Comparison of ENCODE assay signal across 8 cellular contexts in the genomic region with DNA sequence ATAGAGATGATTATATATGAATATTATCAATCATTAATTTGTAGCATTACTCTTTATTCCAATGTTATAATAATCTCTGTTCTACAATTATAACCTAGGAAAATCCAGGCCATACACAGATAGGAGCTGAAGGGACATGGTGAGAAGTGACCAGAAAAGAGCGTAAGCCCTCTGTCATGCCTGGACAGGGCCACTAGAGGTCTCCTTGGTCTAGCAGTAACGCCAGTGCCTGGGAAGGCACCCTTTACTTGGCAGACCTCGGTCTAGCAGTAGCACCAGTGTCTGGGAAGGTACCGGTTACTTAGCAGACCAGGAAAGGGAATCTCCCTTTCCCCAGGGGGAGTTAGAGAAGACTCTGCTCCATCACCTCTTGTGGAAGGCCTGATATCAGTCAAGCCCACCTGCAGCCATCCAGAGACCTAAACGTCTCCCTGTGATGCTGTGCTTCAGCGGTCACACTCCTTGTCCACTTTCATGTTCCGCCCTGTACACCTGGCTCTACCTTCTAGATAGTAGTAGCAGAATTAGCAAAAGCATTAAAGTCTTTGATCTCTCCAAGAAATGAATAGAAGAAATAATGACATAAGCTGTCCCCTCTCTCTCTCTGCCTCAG.
DNase-seq lines count a peak whose midpoint lies in the region; ATAC-seq, FAIRE-seq and TF ChIP-seq lines count a peak whose summit lies in the region.

No MANE protein-coding gene starts in this region.

- H3K4me3 ChIP-seq in astrocyte (ENCODE audit: insufficient read depth, low read depth, low read length) (no peak overlapping the region), esophagus muscularis mucosa (no peak overlapping the region)

- H3K27ac ChIP-seq in astrocyte (ENCODE audit: low read depth, low read length) (no peak overlapping the region), esophagus muscularis mucosa (replicated peaks in 1 of 4) (no peak overlapping the region)

- peaks cover 5% of the 10 kb centered on the region for H3K9me3 Mint-ChIP-seq in astrocyte (ENCODE audit: unreplicated experiment)

- no peak overlapping the region for H3K4me3 Mint-ChIP-seq in astrocyte (ENCODE audit: unreplicated experiment)

- H3K36me3 ChIP-seq in astrocyte (ENCODE audit: insufficient read depth, low read length) (no peaks in the 10 kb centered on the region), esophagus muscularis mucosa (no peaks in the 10 kb centered on the region)

- no peaks in the 10 kb centered on the region for H3K79me2 ChIP-seq in astrocyte (ENCODE audit: insufficient read depth, low read length)

- intact Hi-C loops in esophagus muscularis mucosa (cut with DNase I), result no loop called here

- H3K4me2 ChIP-seq in astrocyte (ENCODE audit: low read length), result no peak overlapping the region

- DNase-seq in Ammon's horn (ENCODE audit: low spot score) (peak; percentile 9), NCI-H1092 treated with DMSO at 0.1 percent for 48 hours (lab: John Stamatoyannopoulos, UW) (peak; percentile 20), astrocyte (ENCODE audit: low read depth) (peak; percentile 30), kidney glomerular epithelial cell (lab: John Stamatoyannopoulos, UW) (peak; percentile 28), esophagus muscularis mucosa (ENCODE audit: extremely low spot score) (no peak)
- no peak for DNase-seq in activated CD4-positive, CD25-positive, alpha-beta regulatory T cell (lab: John Stamatoyannopoulos, UW)

- TF ChIP-seq EP300 in esophagus muscularis mucosa (IDR thresholded peaks at IDR 0.05), result no peak

- no peak overlapping the region for H3K27ac Mint-ChIP-seq in astrocyte (ENCODE audit: unreplicated experiment)

- TF ChIP-seq CTCF in astrocyte (IDR thresholded peaks at IDR 0.05; ENCODE audit: insufficient read depth, low read depth, low read length), result peak; percentile 77
- TF ChIP-seq CTCF in esophagus muscularis mucosa (IDR thresholded peaks at IDR 0.05), result peak in 1 of 3 experiments; percentile 52

- H3K4me1 Mint-ChIP-seq in astrocyte (ENCODE audit: low read depth, unreplicated experiment), result no peaks in the 10 kb centered on the region

- no peaks in the 10 kb centered on the region for H3K27me3 Mint-ChIP-seq in astrocyte (ENCODE audit: low read depth, unreplicated experiment)

- H3K27me3 ChIP-seq in astrocyte (ENCODE audit: insufficient read depth, low read length) (no peaks in the 10 kb centered on the region), esophagus muscularis mucosa (no peaks in the 10 kb centered on the region)

- H4K20me1 ChIP-seq in astrocyte (ENCODE audit: insufficient read depth, low read length), result no peaks in the 10 kb centered on the region

- no peaks in the 10 kb centered on the region for H3K36me3 Mint-ChIP-seq in astrocyte (ENCODE audit: low read depth, unreplicated experiment)

- TF ChIP-seq POLR2A in GM18505 (IDR thresholded peaks at IDR 0.05; ENCODE audit: borderline replicate concordance, extremely low read depth, insufficient read depth, insufficient read length) (no peak), esophagus muscularis mucosa (IDR thresholded peaks at IDR 0.05; ENCODE audit: low read depth) (no peak)

- ATAC-seq in GM18505 (IDR thresholded peaks at IDR 0.05; ENCODE audit: unreplicated experiment), result peak; percentile 96
- peak; percentile 96 for ATAC-seq in HG02798 (IDR thresholded peaks at IDR 0.05; ENCODE audit: poor library complexity, unreplicated experiment)

- H3K4me1 ChIP-seq in astrocyte (ENCODE audit: insufficient read depth, low read length), result no peaks in the 10 kb centered on the region
- H3K4me1 ChIP-seq in esophagus muscularis mucosa, result no peaks in the 10 kb centered on the region

- no peak overlapping the region for H3K9ac ChIP-seq in astrocyte (ENCODE audit: low read length)

- H3K9me3 ChIP-seq in astrocyte (ENCODE audit: insufficient read depth, low read depth, low read length), result no peaks in the 10 kb centered on the region
- H3K9me3 ChIP-seq in esophagus muscularis mucosa, result no peaks in the 10 kb centered on the region

- FAIRE-seq in astrocyte (lab: Jason Lieb, UNC), result no peak

- H2AFZ ChIP-seq in astrocyte (ENCODE audit: low read depth, low read length), result no peak overlapping the region

- whole genome bisulfite sequencing in esophagus muscularis mucosa, result 64% methylated on average over 7 of the region's 7 CpGs

Comparison
In these comparisons a context has a peak if more than half of its experiments do, and no peak if none do; other contexts are left out.
1. DNase-seq: peak in Ammon's horn (single experiment), NCI-H1092 treated with DMSO at 0.1 percent for 48 hours (single experiment), astrocyte (single experiment) and kidney glomerular epithelial cell (single experiment); none in esophagus muscularis mucosa (single experiment) and activated CD4-positive, CD25-positive, alpha-beta regulatory T cell (0 of 4).